Comparison of ENCODE assay signal across 26 cellular contexts in the genomic region with DNA sequence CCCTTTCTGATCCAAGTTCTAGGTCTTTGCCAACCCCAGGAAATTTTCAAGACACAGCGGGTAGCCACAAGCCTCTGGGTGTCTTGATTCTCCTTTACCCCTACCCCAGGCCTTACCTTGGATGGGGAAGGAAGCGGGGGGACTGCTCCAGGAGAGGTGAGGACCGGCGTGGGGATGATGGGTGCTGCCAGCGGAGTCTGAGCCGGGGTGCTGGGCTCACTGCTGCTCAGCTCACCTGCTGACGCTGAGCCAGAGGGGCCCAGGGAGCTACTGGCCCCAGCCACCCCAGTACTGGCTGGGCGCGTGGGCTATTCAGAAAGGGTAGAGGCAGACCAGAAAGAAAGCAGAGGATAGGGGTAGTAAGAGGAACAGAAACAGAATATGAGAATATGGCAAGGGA.
"Had no signal": no experiment of that assay in that cellular context is flagged by ENCODE, and none has a peak within 500 bp of the region (broad histone marks: within the 10 kb centered on the region; RNA-seq: fewer than 3 reads in every experiment).

No MANE protein-coding gene starts in this region.

- H3K27ac ChIP-seq: coronary artery, epithelial cell of prostate, gastrocnemius medialis, hepatocyte, left lung, neural progenitor cell, prostate gland, right atrium auricular region, thoracic aorta, upper lobe of left lung had no signal

- DNase-seq: effector memory CD8-positive, alpha-beta T cell; foreskin fibroblast; gastrocnemius medialis; heart left ventricle; kidney; left lung; mesenchymal stem cell; mucosa of descending colon; naive B cell; stimulated activated CD4-positive, alpha-beta T cell treated with anti-CD3 and anti-CD28 coated beads, Interleukin-2, amount 100 ng/mL, for 24 hours; stimulated activated CD4-positive, alpha-beta T cell treated with anti-CD3 and anti-CD28 coated beads, Interleukin-4, amount 100 ng/mL, for 24 hours; stimulated activated naive CD8-positive, alpha-beta T cell treated with anti-CD3 and anti-CD28 coated beads, Interleukin-15, Interleukin-2, amounts not matched to agents 100 U/mL and 50 U/mL, for 24 hours had no signal

- ATAC-seq: effector memory CD8-positive, alpha-beta T cell; esophagus mucosa; gastrocnemius medialis; heart left ventricle; left lung; mucosa of descending colon; natural killer cell treated with Interleukin-12 subunit alpha and Interleukin-12 subunit beta and Interleukin-15 and Interleukin-18, amount 100 ng/mL, for 72 hours; sciatic nerve; stimulated activated effector memory CD8-positive, alpha-beta T cell treated with anti-CD3 and anti-CD28 coated beads, Interleukin-12 subunit alpha, Interleukin-12 subunit beta, amount 100 ng/mL, for 72 hours; stimulated activated naive CD8-positive, alpha-beta T cell treated with anti-CD3 and anti-CD28 coated beads, Interleukin-15, Interleukin-2, amounts not matched to agents 100 U/mL and 50 U/mL, for 24 hours had no signal

- H3K36me3 ChIP-seq: neural progenitor cell had no signal

- H3K9me3 Mint-ChIP-seq: effector memory CD8-positive, alpha-beta T cell; mesothelial cell of epicardium; naive B cell; natural killer cell treated with Interleukin-12 subunit alpha and Interleukin-12 subunit beta and Interleukin-15 and Interleukin-18, amount 100 ng/mL, for 72 hours; neural progenitor cell; stimulated activated effector memory CD8-positive, alpha-beta T cell treated with anti-CD3 and anti-CD28 coated beads, Interleukin-12 subunit alpha, Interleukin-12 subunit beta, amount 100 ng/mL, for 72 hours had no signal

- H3K4me3 ChIP-seq: coronary artery, gastrocnemius medialis, heart left ventricle, hepatocyte, left lung, mucosa of descending colon, neural progenitor cell, prostate gland, right atrium auricular region, thoracic aorta, tibial nerve, upper lobe of left lung had no signal

- H3K27me3 Mint-ChIP-seq: effector memory CD8-positive, alpha-beta T cell; naive B cell; natural killer cell treated with Interleukin-12 subunit alpha and Interleukin-12 subunit beta and Interleukin-15 and Interleukin-18, amount 100 ng/mL, for 72 hours had no signal

- H3K27me3 ChIP-seq: gastrocnemius medialis, heart left ventricle, hepatocyte, left lung, neural progenitor cell, right atrium auricular region, tibial nerve, upper lobe of left lung had no signal

- H3K4me3 Mint-ChIP-seq: effector memory CD8-positive, alpha-beta T cell; mesothelial cell of epicardium; naive B cell; natural killer cell treated with Interleukin-12 subunit alpha and Interleukin-12 subunit beta and Interleukin-15 and Interleukin-18, amount 100 ng/mL, for 72 hours; stimulated activated effector memory CD8-positive, alpha-beta T cell treated with anti-CD3 and anti-CD28 coated beads, Interleukin-12 subunit alpha, Interleukin-12 subunit beta, amount 100 ng/mL, for 72 hours had no signal

- H3K9me3 ChIP-seq: gastrocnemius medialis, heart left ventricle, left lung, mucosa of descending colon, prostate gland, right atrium auricular region, thoracic aorta, tibial nerve, upper lobe of left lung had no signal

- H3K27ac Mint-ChIP-seq: mesothelial cell of epicardium; natural killer cell treated with Interleukin-12 subunit alpha and Interleukin-12 subunit beta and Interleukin-15 and Interleukin-18, amount 100 ng/mL, for 72 hours; neural progenitor cell had no signal

- H3K4me1 ChIP-seq: prostate gland had no signal
